ENCODE assay signal across 26 cellular contexts in genomic region chr2:196587061-196587460, GRCh38. TPM values are rescaled to one million over a fixed set of nuclear protein-coding genes. Genes with fewer than 3 reads are reported as not detected.
DNase-seq lines count a peak whose midpoint lies in the region; ATAC-seq and TF ChIP-seq lines count a peak whose summit lies in the region.
"Had no signal": no experiment of that assay in that cellular context is flagged by ENCODE, and none has a peak within 500 bp of the region (broad histone marks: within the 10 kb centered on the region; RNA-seq: fewer than 3 reads in every experiment).

No MANE protein-coding gene starts in this region.

- peak overlapping the region in 1 of 2 experiments; percentile 71; a peak in 2 of 4 replicates for H3K27ac ChIP-seq in SK-N-SH (ENCODE audit: low read depth in 2 of 2, low read length in 1 of 2)
- H3K27ac ChIP-seq: cardiac muscle cell, lower lobe of right lung, parathyroid adenoma, right lobe of liver, WERI-Rb-1 had no signal

- peak overlapping the region; percentile 29 for H3K4me3 Mint-ChIP-seq in chondrocyte (ENCODE audit: unreplicated experiment)
- H3K4me3 Mint-ChIP-seq: activated CD4-positive, alpha-beta T cell treated with anti-CD3 and anti-CD28 coated beads, Interleukin-2, amount 10 ng/mL, durations not matched to agents 24 days and 14 days; CD14-positive monocyte; effector memory CD8-positive, alpha-beta T cell had no signal

- no peak overlapping the region for H2AFZ ChIP-seq in SK-N-SH (ENCODE audit: low read depth)
- H2AFZ ChIP-seq: parathyroid adenoma had no signal

- no peaks in the 10 kb centered on the region for H3K9me3 ChIP-seq in SK-N-SH
- H3K9me3 ChIP-seq: Caco-2, lower lobe of right lung, right lobe of liver had no signal

- 91% methylated on average over 3 of the region's 3 CpGs for WGBS in SK-N-SH (ENCODE audit: low lambda C conversion rate)

- TF ChIP-seq CTCF in SK-N-SH (IDR thresholded peaks at IDR 0.05): no peak
- TF ChIP-seq CTCF in chondrocyte (IDR thresholded peaks at IDR 0.05): no peak

- CTCF ChIA-PET in SK-N-SH (lab: Yijun Ruan, JAX): no interaction called here

- no peak overlapping the region for H3K4me3 ChIP-seq in SK-N-SH (ENCODE audit: low read depth in 2 of 2, low read length in 1 of 2)
- H3K4me3 ChIP-seq: cardiac muscle cell, lower lobe of right lung, right lobe of liver had no signal

- H3K27ac Mint-ChIP-seq in chondrocyte (ENCODE audit: unreplicated experiment): peak overlapping the region; percentile 84
- H3K27ac Mint-ChIP-seq: activated CD4-positive, alpha-beta T cell treated with anti-CD3 and anti-CD28 coated beads, Interleukin-2, amount 10 ng/mL, durations not matched to agents 24 days and 14 days; activated naive CD4-positive, alpha-beta T cell treated with anti-CD3 and anti-CD28 coated beads, Interleukin-2, amount 50 U/mL, for 72 hours; CD14-positive monocyte; effector memory CD8-positive, alpha-beta T cell had no signal

- H3K9me2 ChIP-seq in SK-N-SH: no peaks in the 10 kb centered on the region

- ATAC-seq in SK-N-SH treated with all-trans-retinoic acid at 6 μM for 48 hours: no peak
- no peak for ATAC-seq in GM21723 (IDR thresholded peaks at IDR 0.05; ENCODE audit: unreplicated experiment)
- ATAC-seq in GM18858 (IDR thresholded peaks at IDR 0.05; ENCODE audit: unreplicated experiment): no peak
- ATAC-seq: effector memory CD8-positive, alpha-beta T cell; lower lobe of right lung; right lobe of liver had no signal

- TF ChIP-seq RAD21 in SK-N-SH (IDR thresholded peaks at IDR 0.05; ENCODE audit: low read length): no peak

- H3K27me3 ChIP-seq in SK-N-SH (ENCODE audit: insufficient read depth): no peaks in the 10 kb centered on the region
- H3K27me3 ChIP-seq: cardiac muscle cell, right lobe of liver had no signal

- H3K36me3 Mint-ChIP-seq in chondrocyte (ENCODE audit: low read depth): peaks cover 3% of the 10 kb centered on the region
- H3K36me3 Mint-ChIP-seq: activated naive CD4-positive, alpha-beta T cell treated with anti-CD3 and anti-CD28 coated beads, Interleukin-2, amount 50 U/mL, for 72 hours; CD14-positive monocyte had no signal

- no peaks in the 10 kb centered on the region for H3K27me3 Mint-ChIP-seq in chondrocyte (ENCODE audit: low read depth)

- H3K9me3 Mint-ChIP-seq in chondrocyte (ENCODE audit: low read depth): no peaks in the 10 kb centered on the region

- H4K20me1 ChIP-seq in SK-N-SH (ENCODE audit: insufficient read depth): no peaks in the 10 kb centered on the region

- DNase-seq in SK-N-SH: no peak
- no peak for DNase-seq in chondrocyte (ENCODE audit: low spot score)
- DNase-seq in midbrain (lab: John Stamatoyannopoulos, UW): peak; percentile 75
- no peak for DNase-seq in NCI-H1436 (lab: John Stamatoyannopoulos, UW)
- DNase-seq in NCI-H1092 (lab: John Stamatoyannopoulos, UW): no peak
- DNase-seq: 8988T; activated CD4-positive, alpha-beta T cell treated with anti-CD3 and anti-CD28 coated beads, Interleukin-2, amount 10 ng/mL, durations not matched to agents 24 days and 14 days; activated effector memory CD4-positive, alpha-beta T cell treated with Interleukin-2 at 50 U/mL for 16 hours; activated T-cell treated with anti-CD3 and anti-CD28 coated beads, Interleukin-2, amount 50 U/mL, for 1 hour; Caco-2; cortex of kidney; effector memory CD8-positive, alpha-beta T cell; lower lobe of right lung; NCI-H2029 treated with DMSO at 0.1 percent for 48 hours; right lobe of liver; SIG-M5; stimulated activated CD4-positive, alpha-beta T cell treated with anti-CD3 and anti-CD28 coated beads, Interleukin-4, amount 100 ng/mL, for 4 hours; WERI-Rb-1 had no signal

- no peak overlapping the region for H3K9ac ChIP-seq in SK-N-SH
- H3K9ac ChIP-seq: parathyroid adenoma had no signal

- POLR2A ChIA-PET in SK-N-SH (lab: Yijun Ruan, JAX): no interaction called here

- no peaks in the 10 kb centered on the region for H3K36me3 ChIP-seq in SK-N-SH (replicated peaks in 1 of 2; ENCODE audit: control insufficient read depth in 1 of 2, insufficient read depth in 2 of 2, low read length in 1 of 2)
- H3K36me3 ChIP-seq: cardiac muscle cell, lower lobe of right lung, right lobe of liver, WERI-Rb-1 had no signal

- H3K4me1 Mint-ChIP-seq in chondrocyte (ENCODE audit: low read depth): peaks cover 48% of the 10 kb centered on the region
- H3K4me1 Mint-ChIP-seq: CD14-positive monocyte had no signal

- peaks cover 4% of the 10 kb centered on the region for H3K79me2 ChIP-seq in SK-N-SH (ENCODE audit: insufficient read depth)
- H3K79me2 ChIP-seq: parathyroid adenoma had no signal

- no peak for TF ChIP-seq EP300 in SK-N-SH (IDR thresholded peaks at IDR 0.05; ENCODE audit: borderline replicate concordance in 1 of 2, low read depth in 1 of 2, low read length in 1 of 2)

- H3F3A ChIP-seq in SK-N-SH (replicated peaks; ENCODE audit: insufficient read depth): peaks cover 17% of the 10 kb centered on the region

- H3K4me2 ChIP-seq in SK-N-SH: peak overlapping the region; percentile 59; the same call in 1 of the 2 replicates

- H3K4me1 ChIP-seq in SK-N-SH (ENCODE audit: control insufficient read depth in 1 of 2, insufficient read depth in 2 of 2, low read depth in 1 of 2, low read length in 1 of 2): peaks cover 4 to 10% of the 10 kb centered on the region in 2 experiments; a peak in 3 of 4 replicates

TF ChIP-seq in SK-N-SH, 30 proteins besides CTCF, POLR2A, EP300 and RAD21 (continues in another document):
- TF ChIP-seq USF2 (IDR thresholded peaks at IDR 0.05; ENCODE audit: borderline replicate concordance, low read depth, low read length): no peak
- TF ChIP-seq MAX (IDR thresholded peaks at IDR 0.05; ENCODE audit: low read depth): no peak
- TF ChIP-seq NRF1 (IDR thresholded peaks at IDR 0.05; ENCODE audit: low read depth, low read length): no peak
- TF ChIP-seq SMC3 (IDR thresholded peaks at IDR 0.05; ENCODE audit: low read depth, low read length): no peak
- TF ChIP-seq NFIC (IDR thresholded peaks at IDR 0.05; ENCODE audit: borderline replicate concordance): no peak
- TF ChIP-seq TEAD4 (IDR thresholded peaks at IDR 0.05; ENCODE audit: borderline replicate concordance, insufficient read depth): no peak
- TF ChIP-seq GABPA (IDR thresholded peaks at IDR 0.05; ENCODE audit: low read depth): no peak
- no peak for TF ChIP-seq POLR2AphosphoS5 (IDR thresholded peaks at IDR 0.05; ENCODE audit: low read depth, low read length)

TF ChIP-seq in SK-N-SH treated with all-trans-retinoic acid at 6 μM for 48 hours, 23 proteins besides CTCF, POLR2A, EP300 and RAD21:
- no peak for TF ChIP-seq TOX (CRISPR knock-in tag; IDR thresholded peaks at IDR 0.05; ENCODE audit: borderline replicate concordance)
- no peak for TF ChIP-seq PPARA (CRISPR knock-in tag; IDR thresholded peaks at IDR 0.05; ENCODE audit: borderline replicate concordance)
- no peak for TF ChIP-seq SNAI2 (CRISPR knock-in tag; IDR thresholded peaks at IDR 0.05)

RNA-seq across cellular contexts. Expression of gene HECW2, which starts 6.3 kb away (rescaled TPM):
- 14.1 and 20.7 TPM in 2 replicates for polyA plus RNA-seq in SK-N-SH (2012; rRNA removed)
- polyA plus RNA-seq in SK-N-SH (2012; cell fraction: cytosol; rRNA removed): 7.3 and 9.8 TPM in 2 replicates
- 17.1 and 62.5 TPM in 2 replicates for polyA plus RNA-seq in SK-N-SH (2012; cell fraction: nucleus; rRNA removed)
- total RNA-seq in chondrocyte: 22.3 to 23.8 TPM (median 22.5 TPM) in 3 replicates
- total RNA-seq: G401 had no signal

RNA-seq across cellular contexts. Expression of gene CCDC150, which starts 52.5 kb away (rescaled TPM):
- 4.6 and 5.8 TPM in 2 replicates for polyA plus RNA-seq in SK-N-SH (2012; rRNA removed)
- polyA plus RNA-seq in SK-N-SH (2012; cell fraction: cytosol; rRNA removed): 1.8 and 2.2 TPM in 2 replicates
- polyA plus RNA-seq in SK-N-SH (2012; cell fraction: nucleus; rRNA removed): 14.8 and 23.2 TPM in 2 replicates
- total RNA-seq in chondrocyte: 3.1 to 6.0 TPM (median 3.6 TPM) in 3 replicates
- polyA plus RNA-seq: CD14-positive monocyte had no signal
